11 cellular contexts compared by ENCODE assay signal in genomic region chr22:29994941-29995340, GRCh38.
DNase-seq lines count a peak whose midpoint lies in the region; ATAC-seq, FAIRE-seq and TF ChIP-seq lines count a peak whose summit lies in the region.
"Had no signal": no experiment of that assay in that cellular context is flagged by ENCODE, and none has a peak within 500 bp of the region (broad histone marks: within the 10 kb centered on the region; RNA-seq: fewer than 3 reads in every experiment).

No MANE protein-coding gene starts in this region.

- H3K9ac ChIP-seq in DND-41 (ENCODE audit: low read depth, low read length) (no peak overlapping the region), Karpas-422 (ENCODE audit: low read length) (no peak overlapping the region)

- 8 to 27% methylated on average over 3 of the region's 3 CpGs for WGBS in esophagus squamous epithelium, 2 donors
- 7 to 13% (median 8%) methylated on average over 3 of the region's 3 CpGs for WGBS in psoas muscle, 3 donors

- H3K36me3 ChIP-seq in DND-41 (ENCODE audit: insufficient read depth, low read length): peaks cover 31% of the 10 kb centered on the region
- peaks cover 0 to 65% (median 6%) of the 10 kb centered on the region in 3 donors for H3K36me3 ChIP-seq in esophagus squamous epithelium
- H3K36me3 ChIP-seq in psoas muscle (ENCODE audit: insufficient read depth in 1 of 2, low read depth in 1 of 2): peaks cover 0 to 57% of the 10 kb centered on the region in 2 donors
- no peaks in the 10 kb centered on the region for H3K36me3 ChIP-seq in Karpas-422 (ENCODE audit: insufficient read depth, low read length)

- H3K9me2 ChIP-seq in Karpas-422 (replicated peaks; ENCODE audit: insufficient read depth, low read length): no peaks in the 10 kb centered on the region

- H3K27me3 ChIP-seq in DND-41 (ENCODE audit: insufficient read depth, low read length, poor library complexity) (no peaks in the 10 kb centered on the region), esophagus squamous epithelium (no peaks in the 10 kb centered on the region), psoas muscle (ENCODE audit: insufficient read depth in 3 of 3, low read length in 2 of 3) (no peaks in the 10 kb centered on the region), Karpas-422 (ENCODE audit: low read length) (no peaks in the 10 kb centered on the region)

- H3K79me2 ChIP-seq in DND-41 (ENCODE audit: insufficient read depth, low read length) (no peaks in the 10 kb centered on the region), Karpas-422 (ENCODE audit: low read length) (no peaks in the 10 kb centered on the region)

- intact Hi-C loops in esophagus squamous epithelium (cut with DNase I): no loop called here
- intact Hi-C loops in psoas muscle (cut with DNase I): no loop called here

- FAIRE-seq in RCC 7860 (lab: Jason Lieb, UNC): no peak
- FAIRE-seq: TTC549 had no signal

- ATAC-seq in DND-41 (ENCODE audit: insufficient read depth, low read depth): no peak
- peak; percentile 71 to 87 (median 78) for ATAC-seq in psoas muscle
- no peak for ATAC-seq in HG02870 (IDR thresholded peaks at IDR 0.05; ENCODE audit: unreplicated experiment)
- ATAC-seq in GM21360 (IDR thresholded peaks at IDR 0.05; ENCODE audit: unreplicated experiment): no peak

- no peaks in the 10 kb centered on the region for H3K9me3 ChIP-seq in DND-41 (ENCODE audit: insufficient read depth, low read length, severe bottlenecking)
- no peaks in the 10 kb centered on the region for H3K9me3 ChIP-seq in esophagus squamous epithelium
- no peaks in the 10 kb centered on the region for H3K9me3 ChIP-seq in psoas muscle
- H3K9me3 ChIP-seq in Karpas-422 (ENCODE audit: low read length): no peaks in the 10 kb centered on the region

- H3K27ac ChIP-seq in DND-41 (ENCODE audit: low read length) (0 out of 2 replicates have a peak overlapping the region, but pooled peaks have one; percentile 19), esophagus squamous epithelium (peak overlapping the region; percentile 26 to 76 (median 45)), psoas muscle (peak overlapping the region; percentile 63), Karpas-422 (ENCODE audit: low read length) (no peak overlapping the region)

- no peak for TF ChIP-seq POLR2A in esophagus squamous epithelium (IDR thresholded peaks at IDR 0.05)

- no peak for DNase-seq in DND-41
- DNase-seq in RCC 7860 (ENCODE audit: low spot score): peak; percentile 62
- DNase-seq in esophagus squamous epithelium (lab: John Stamatoyannopoulos, UW): no peak
- no peak for DNase-seq in psoas muscle
- no peak for DNase-seq in DMS 273 treated with DMSO at 0.1 percent for 48 hours (lab: John Stamatoyannopoulos, UW)
- DNase-seq in Karpas-422: no peak
- DNase-seq: cerebellar nuclear complex, NCI-H146 had no signal

- H3K4me2 ChIP-seq in DND-41 (ENCODE audit: insufficient read depth, low read length): no peak overlapping the region
- no peak overlapping the region for H3K4me2 ChIP-seq in Karpas-422 (ENCODE audit: low read depth, low read length, poor library complexity, severe bottlenecking)

- H4K20me1 ChIP-seq in DND-41 (ENCODE audit: insufficient read depth, low read length): no peaks in the 10 kb centered on the region
- peaks cover 5% of the 10 kb centered on the region; the same call in 1 of the 2 replicates for H4K20me1 ChIP-seq in Karpas-422 (ENCODE audit: insufficient read depth, low read depth, low read length)

- H3K4me3 ChIP-seq in DND-41 (ENCODE audit: low read depth in 1 of 2, low read length in 2 of 2) (no peak overlapping the region), esophagus squamous epithelium (no peak overlapping the region), psoas muscle (no peak overlapping the region), Karpas-422 (ENCODE audit: low read length) (no peak overlapping the region)

- TF ChIP-seq CTCF in DND-41 (IDR thresholded peaks at IDR 0.05; ENCODE audit: borderline replicate concordance, extremely low read depth, low read length, poor library complexity, severe bottlenecking) (no peak), esophagus squamous epithelium (IDR thresholded peaks at IDR 0.05) (no peak), psoas muscle (IDR thresholded peaks at IDR 0.05) (no peak)

- no peak overlapping the region for H2AFZ ChIP-seq in DND-41 (ENCODE audit: low read depth, low read length)
- no peak overlapping the region for H2AFZ ChIP-seq in Karpas-422 (ENCODE audit: low read length)

- H3K4me1 ChIP-seq in DND-41 (ENCODE audit: insufficient read depth, low read length) (no peaks in the 10 kb centered on the region), esophagus squamous epithelium (peaks cover 0 to 40% (median 12%) of the 10 kb centered on the region in 3 donors), psoas muscle (peaks cover 39% of the 10 kb centered on the region), Karpas-422 (ENCODE audit: low read length) (peaks cover 7% of the 10 kb centered on the region)

Comparison
In these comparisons a context has a peak if more than half of its experiments do, and no peak if none do; other contexts are left out.
1. ATAC-seq: peak in psoas muscle (4 of 4); none in DND-41 (single experiment), HG02870 (single experiment) and GM21360 (single experiment).